8 cellular contexts compared by ENCODE assay signal in genomic region chr6:27830212-27830664, GRCh38.
A peak's percentile ranks its signal among the peaks of the same experiment; 100 is the strongest.
DNase-seq lines count a peak whose midpoint lies in the region; ATAC-seq and TF ChIP-seq lines count a peak whose summit lies in the region.

No MANE protein-coding gene starts in this region.

- H3K9me3 ChIP-seq in liver (ENCODE audit: control insufficient read depth in 4 of 4, low read length in 3 of 4): no peaks in the 10 kb centered on the region
- H3K9me3 ChIP-seq in upper lobe of left lung: peaks cover 0 to 5% (median 1%) of the 10 kb centered on the region in 4 donors
- peaks cover 6% of the 10 kb centered on the region for H3K9me3 ChIP-seq in WERI-Rb-1 (ENCODE audit: severe bottlenecking)

- H3K36me3 ChIP-seq in liver (ENCODE audit: control insufficient read depth in 4 of 4, insufficient read depth in 3 of 4, low read depth in 1 of 4, low read length in 3 of 4) (peaks cover 0 to 3% (median 0%) of the 10 kb centered on the region in 4 donors), upper lobe of left lung (peaks cover 0 to 4% (median 0%) of the 10 kb centered on the region in 4 donors), WERI-Rb-1 (peaks cover 24% of the 10 kb centered on the region)

- H3K9ac ChIP-seq in liver (ENCODE audit: low read depth in 1 of 2, low read length in 2 of 2): peak overlapping the region; percentile 60 to 95

- H3K27me3 ChIP-seq in liver (ENCODE audit: control insufficient read depth in 4 of 4, insufficient read depth in 4 of 4, low read length in 3 of 4): no peaks in the 10 kb centered on the region
- H3K27me3 ChIP-seq in upper lobe of left lung: no peaks in the 10 kb centered on the region
- H3K27me3 ChIP-seq in WERI-Rb-1 (ENCODE audit: insufficient read depth, low read depth, severe bottlenecking): no peaks in the 10 kb centered on the region

- H3K4me1 Mint-ChIP-seq in activated naive CD4-positive, alpha-beta T cell treated with anti-CD3 and anti-CD28 coated beads, Interleukin-2, amount 10 ng/mL, durations not matched to agents 7 days and 5 days: peaks cover 58% of the 10 kb centered on the region
- H3K4me1 Mint-ChIP-seq in activated naive CD8-positive, alpha-beta T cell treated with anti-CD3 and anti-CD28 coated beads, Interleukin-2, amount 50 U/mL, for 24 hours: peaks cover 49% of the 10 kb centered on the region

- H3K27me3 Mint-ChIP-seq in activated naive CD4-positive, alpha-beta T cell treated with anti-CD3 and anti-CD28 coated beads, Interleukin-2, amount 10 ng/mL, durations not matched to agents 7 days and 5 days: no peaks in the 10 kb centered on the region
- no peaks in the 10 kb centered on the region for H3K27me3 Mint-ChIP-seq in activated naive CD8-positive, alpha-beta T cell treated with anti-CD3 and anti-CD28 coated beads, Interleukin-2, amount 50 U/mL, for 24 hours

- DNase-seq in activated naive CD4-positive, alpha-beta T cell treated with anti-CD3 and anti-CD28 coated beads, Interleukin-2, amount 10 ng/mL, durations not matched to agents 7 days and 5 days: no peak
- no peak for DNase-seq in activated naive CD4-positive, alpha-beta T cell treated with anti-CD3 and anti-CD28 coated beads, Interleukin-2, amount 50 U/mL, for 16 hours
- no peak for DNase-seq in activated naive CD8-positive, alpha-beta T cell treated with anti-CD3 and anti-CD28 coated beads, Interleukin-2, amount 50 U/mL, for 24 hours
- DNase-seq in upper lobe of left lung (no peak), GM03348 (ENCODE audit: low spot score) (no peak), WERI-Rb-1 (no peak), SHP77 treated with DMSO at 0.1 percent for 48 hours (lab: John Stamatoyannopoulos, UW) (no peak)

- H3K4me1 ChIP-seq in liver (ENCODE audit: control insufficient read depth in 4 of 4, insufficient read depth in 4 of 4, low read length in 3 of 4) (peaks cover 8 to 28% (median 12%) of the 10 kb centered on the region in 4 donors), upper lobe of left lung (peaks cover 0 to 8% (median 3%) of the 10 kb centered on the region in 4 donors)

- peak overlapping the region; percentile 99 for H3K27ac Mint-ChIP-seq in activated naive CD4-positive, alpha-beta T cell treated with anti-CD3 and anti-CD28 coated beads, Interleukin-2, amount 10 ng/mL, durations not matched to agents 7 days and 5 days
- H3K27ac Mint-ChIP-seq in activated naive CD8-positive, alpha-beta T cell treated with anti-CD3 and anti-CD28 coated beads, Interleukin-2, amount 50 U/mL, for 24 hours: peak overlapping the region; percentile 97

- peak overlapping the region; percentile 77 to 95 for H3K27ac ChIP-seq in liver (ENCODE audit: low read depth in 1 of 2, low read length in 2 of 2)
- peak overlapping the region; percentile 71 to 86 (median 85) for H3K27ac ChIP-seq in upper lobe of left lung
- no peak overlapping the region for H3K27ac ChIP-seq in WERI-Rb-1

- CTCF ChIA-PET in activated naive CD4-positive, alpha-beta T cell treated with anti-CD3 and anti-CD28 coated beads, Interleukin-2, amount 10 ng/mL, durations not matched to agents 7 days and 5 days (lab: Charles Lee): no interaction called here

- H3K36me3 Mint-ChIP-seq in activated naive CD4-positive, alpha-beta T cell treated with anti-CD3 and anti-CD28 coated beads, Interleukin-2, amount 10 ng/mL, durations not matched to agents 7 days and 5 days: peaks cover 33% of the 10 kb centered on the region
- peaks cover 1% of the 10 kb centered on the region for H3K36me3 Mint-ChIP-seq in activated naive CD8-positive, alpha-beta T cell treated with anti-CD3 and anti-CD28 coated beads, Interleukin-2, amount 50 U/mL, for 24 hours (ENCODE audit: low read depth)

- TF ChIP-seq EP300 in upper lobe of left lung (IDR thresholded peaks at IDR 0.05): no peak

- no peak for ATAC-seq in activated naive CD8-positive, alpha-beta T cell treated with anti-CD3 and anti-CD28 coated beads, Interleukin-2, amount 50 U/mL, for 24 hours
- ATAC-seq in upper lobe of left lung (ENCODE audit: low FRiP score in 2 of 2): no peak

- TF ChIP-seq RAD21 in liver (IDR thresholded peaks at IDR 0.05): no peak

- no peak for TF ChIP-seq POLR2A in upper lobe of left lung (IDR thresholded peaks at IDR 0.05)

- TF ChIP-seq CTCF in liver (IDR thresholded peaks at IDR 0.05; ENCODE audit: low read depth, low read length, missing input control) (no peak), upper lobe of left lung (IDR thresholded peaks at IDR 0.05) (no peak), WERI-Rb-1 (IDR thresholded peaks at IDR 0.05; ENCODE audit: low read depth, low read length) (no peak)

- H3K9me3 Mint-ChIP-seq in activated naive CD4-positive, alpha-beta T cell treated with anti-CD3 and anti-CD28 coated beads, Interleukin-2, amount 10 ng/mL, durations not matched to agents 7 days and 5 days: no peaks in the 10 kb centered on the region
- H3K9me3 Mint-ChIP-seq in activated naive CD8-positive, alpha-beta T cell treated with anti-CD3 and anti-CD28 coated beads, Interleukin-2, amount 50 U/mL, for 24 hours: no peaks in the 10 kb centered on the region

- peak overlapping the region; percentile 62 to 98 (median 89) for H3K4me3 ChIP-seq in liver (ENCODE audit: low read depth in 1 of 3, low read length in 3 of 3)
- peak overlapping the region in 3 of 4 donors; percentile 42 to 53 (median 45) for H3K4me3 ChIP-seq in upper lobe of left lung
- no peak overlapping the region for H3K4me3 ChIP-seq in WERI-Rb-1 (ENCODE audit: low read depth, low read length)

- WGBS in liver: 14% methylated on average over 6 of the region's 6 CpGs
- WGBS in upper lobe of left lung, 2 donors: 31% methylated on average over 6 of the region's 6 CpGs

- peak overlapping the region; percentile 95 for H3K4me3 Mint-ChIP-seq in activated naive CD4-positive, alpha-beta T cell treated with anti-CD3 and anti-CD28 coated beads, Interleukin-2, amount 10 ng/mL, durations not matched to agents 7 days and 5 days
- H3K4me3 Mint-ChIP-seq in activated naive CD8-positive, alpha-beta T cell treated with anti-CD3 and anti-CD28 coated beads, Interleukin-2, amount 50 U/mL, for 24 hours: peak overlapping the region; percentile 90

TF ChIP-seq in liver, 16 proteins besides CTCF, POLR2A, EP300 and RAD21:
- TF ChIP-seq RXRA (IDR thresholded peaks at IDR 0.05): no peak
- TF ChIP-seq TAF1 (conservative IDR thresholded peaks at IDR 0.05): no peak
- TF ChIP-seq EGR1 (IDR thresholded peaks at IDR 0.05; ENCODE audit: low read depth in 2 of 2): no peak
- no peak for TF ChIP-seq MAX (IDR thresholded peaks at IDR 0.05)
- no peak for TF ChIP-seq GABPA (IDR thresholded peaks at IDR 0.05 in 1 of 2, conservative IDR thresholded peaks at IDR 0.05 in 1 of 2)
- no peak for TF ChIP-seq ZBTB33 (IDR thresholded peaks at IDR 0.05)
- no peak for TF ChIP-seq HNF4G (IDR thresholded peaks at IDR 0.05)
- no peak for TF ChIP-seq HNF4A (conservative IDR thresholded peaks at IDR 0.05)
- TF ChIP-seq FOXA1 (IDR thresholded peaks at IDR 0.05): no peak
- no peak for TF ChIP-seq ATF3 (IDR thresholded peaks at IDR 0.05)
- no peak for TF ChIP-seq NR2F2 (IDR thresholded peaks at IDR 0.05)
- TF ChIP-seq FOXA2 (IDR thresholded peaks at IDR 0.05): no peak
- no peak for TF ChIP-seq REST (IDR thresholded peaks at IDR 0.05)
- TF ChIP-seq JUND (IDR thresholded peaks at IDR 0.05): no peak
- no peak for TF ChIP-seq SP1 (IDR thresholded peaks at IDR 0.05)
- no peak for TF ChIP-seq YY1 (IDR thresholded peaks at IDR 0.05)
